Comparison of ENCODE assay signal across 8 cellular contexts in the genomic region with DNA sequence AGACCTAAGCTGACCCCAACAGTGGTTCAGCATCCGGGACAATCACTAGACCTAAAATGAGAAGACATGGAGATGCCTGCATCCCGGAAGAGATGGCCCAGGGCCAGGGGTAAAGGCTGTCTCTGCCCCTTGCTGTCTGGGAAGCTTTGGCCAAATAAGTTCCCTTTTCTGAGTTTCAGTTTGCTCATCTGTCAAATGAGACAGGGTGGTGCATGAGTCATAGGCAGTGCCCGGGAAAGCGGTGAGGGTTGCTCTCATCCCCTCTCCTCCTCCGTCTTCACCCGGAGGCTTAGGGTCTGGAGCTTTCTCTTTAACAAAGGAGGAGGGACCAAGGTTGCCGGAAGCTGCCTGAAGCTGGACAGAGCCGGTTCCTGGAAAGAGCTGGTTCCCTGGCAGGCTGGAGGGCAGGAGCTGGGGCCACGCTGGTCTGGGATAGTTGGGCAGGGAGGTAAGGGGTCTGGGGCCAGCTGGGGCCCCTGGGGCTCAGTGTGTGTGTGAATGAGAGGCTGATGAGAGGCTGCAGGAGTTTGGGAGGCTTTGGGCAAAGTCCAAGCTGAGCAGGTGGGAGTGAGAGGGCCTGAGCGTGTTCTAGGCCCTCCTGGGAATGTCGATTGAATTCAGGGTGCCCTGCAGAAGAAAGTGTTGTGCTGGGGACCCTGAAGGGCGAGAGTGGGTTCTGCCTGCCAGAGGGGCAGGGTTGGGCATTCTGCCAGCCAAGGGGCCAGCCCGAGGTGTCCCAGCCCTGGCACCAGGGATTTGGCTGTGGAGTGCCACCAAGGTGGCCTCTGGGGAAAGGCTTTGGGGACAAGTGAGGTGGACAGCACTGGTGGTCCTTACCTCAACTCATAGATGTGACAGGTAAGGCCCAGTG.
DNase-seq lines count a peak whose midpoint lies in the region; ATAC-seq and FAIRE-seq lines count a peak whose summit lies in the region.

A gene with protein sequence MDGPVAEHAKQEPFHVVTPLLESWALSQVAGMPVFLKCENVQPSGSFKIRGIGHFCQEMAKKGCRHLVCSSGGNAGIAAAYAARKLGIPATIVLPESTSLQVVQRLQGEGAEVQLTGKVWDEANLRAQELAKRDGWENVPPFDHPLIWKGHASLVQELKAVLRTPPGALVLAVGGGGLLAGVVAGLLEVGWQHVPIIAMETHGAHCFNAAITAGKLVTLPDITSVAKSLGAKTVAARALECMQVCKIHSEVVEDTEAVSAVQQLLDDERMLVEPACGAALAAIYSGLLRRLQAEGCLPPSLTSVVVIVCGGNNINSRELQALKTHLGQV (plus strand): TSS at position 351 of the 871 bp plus-strand sequence. CDS start 5,603 bp downstream, outside the sequence.

- ATAC-seq in GM21390 (IDR thresholded peaks at IDR 0.05; ENCODE audit: unreplicated experiment), result peak; percentile 90
- peak; percentile 73 for ATAC-seq in HG03575 (IDR thresholded peaks at IDR 0.05; ENCODE audit: extremely low read depth, insufficient number of reproducible peaks, low FRiP score, unreplicated experiment)

- FAIRE-seq in RCC 7860 (lab: Jason Lieb, UNC), result peak; percentile 89

- DNase-seq in GF-D8 (lab: John Stamatoyannopoulos, UW) (peak; percentile 78), RCC 7860 (ENCODE audit: low spot score) (peak; percentile 89), cerebellar cortex (ENCODE audit: low spot score) (peak; percentile 46), kidney glomerular epithelial cell (lab: John Stamatoyannopoulos, UW) (peak; percentile 88), middle frontal gyrus (ENCODE audit: extremely low spot score, low spot score) (no peak)
- peak; percentile 6 to 13 for DNase-seq in stimulated activated CD4-positive, alpha-beta T cell treated with anti-CD3 and anti-CD28 coated beads, Interleukin-2, amount 100 ng/mL, for 48 hours
